In the genomic region with DNA sequence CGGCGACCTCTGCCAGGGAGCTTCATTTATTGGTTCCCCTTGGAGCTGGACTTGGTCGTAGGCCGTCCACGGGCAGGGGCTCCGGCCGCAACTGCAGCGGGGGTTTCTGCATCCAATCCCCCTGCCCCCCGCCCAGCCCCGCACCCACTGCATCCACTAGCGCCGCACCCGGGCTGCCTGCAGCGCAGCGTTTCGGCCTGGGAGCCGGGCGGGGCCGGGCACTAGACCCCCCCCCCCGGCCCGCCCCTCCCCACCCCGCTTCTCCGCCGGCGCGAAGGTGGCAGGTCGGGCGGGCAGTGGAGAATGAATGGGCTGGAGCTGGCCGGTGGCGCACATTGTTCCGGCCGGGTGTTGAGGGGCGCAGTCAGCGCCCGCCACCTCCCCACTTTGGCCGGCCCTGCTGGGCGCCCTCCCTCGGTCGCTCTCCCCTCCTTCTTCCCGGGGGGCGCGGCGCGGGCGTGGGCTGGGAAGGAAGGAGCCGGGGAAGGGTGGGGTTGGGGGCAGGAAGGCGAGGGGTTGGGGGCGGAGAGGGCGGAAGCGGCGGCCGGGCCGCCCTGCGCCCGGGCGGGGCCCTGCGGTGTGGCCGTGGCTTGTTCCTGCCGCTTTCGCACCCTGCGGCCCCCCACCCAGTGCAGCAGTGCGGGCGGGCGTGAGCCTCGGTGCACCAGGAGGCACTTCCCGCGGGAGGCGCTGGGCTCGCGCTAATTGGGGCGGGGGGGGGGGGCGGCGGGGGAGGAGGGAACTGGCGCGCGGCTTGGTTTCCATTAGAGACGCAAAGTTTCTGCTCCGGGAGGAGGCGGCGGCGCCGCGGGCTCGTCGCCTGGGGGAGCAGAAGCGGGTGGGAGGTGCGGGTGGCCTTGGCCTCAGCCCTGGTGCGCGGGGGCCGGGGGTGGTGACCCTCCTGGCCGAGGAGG, we compare ENCODE assay signal across 8 cellular contexts. TPM values are rescaled to one million over a fixed set of nuclear protein-coding genes. Genes with fewer than 3 reads are reported as not detected.
DNase-seq lines count a peak whose midpoint lies in the region; ATAC-seq, FAIRE-seq and TF ChIP-seq lines count a peak whose summit lies in the region.

No MANE protein-coding gene starts in this region.

- H3K79me2 ChIP-seq in keratinocyte (ENCODE audit: control insufficient read depth, insufficient read depth, low read length): peaks cover 48% of the 10 kb centered on the region

- peak overlapping the region; percentile 87 for H3K9ac ChIP-seq in keratinocyte (ENCODE audit: control insufficient read depth, extremely low read depth, insufficient read depth, low read length)

- H3K27me3 ChIP-seq in keratinocyte (ENCODE audit: control insufficient read depth, extremely low read depth, insufficient read depth, low read length): no peaks in the 10 kb centered on the region

- H3K4me1 ChIP-seq in keratinocyte (ENCODE audit: control insufficient read depth, extremely low read depth, insufficient read depth, low read length): peaks cover 27% of the 10 kb centered on the region

- ATAC-seq in GM21717 (IDR thresholded peaks at IDR 0.05; ENCODE audit: unreplicated experiment): peak; percentile 20
- ATAC-seq in activated B cell treated with CpG ODN at 0.5 μM for 24 hours (ENCODE audit: low read depth): peak; percentile 35

- no peak for FAIRE-seq in keratinocyte (lab: Jason Lieb, UNC)

- intact Hi-C loops in activated B cell treated with CpG ODN at 0.5 μM for 24 hours (cut with micrococcal nuclease): loop anchor here (1.0 to 5.0 kb wide), 13 partner anchors 14 to 1835 kb away; a partner anchor contains a TSS

- POLR2A ChIA-PET in activated B cell treated with CpG ODN at 0.5 μM for 24 hours (lab: Charles Lee): interaction anchor here (0.5 to 8.7 kb wide), 19 partner anchors 9 to 1709 kb away, joined by 3 to 492 read pairs (median 5); a partner anchor contains a TSS

- CTCF ChIA-PET in activated B cell treated with CpG ODN at 0.5 μM for 24 hours (lab: Charles Lee): interaction anchor here (1.3 to 2.1 kb wide), 3 partner anchors 14 to 142 kb away, joined by 4 to 8 read pairs (median 4); a partner anchor contains a TSS

- peak; percentile 31 for TF ChIP-seq CTCF in LNCaP clone FGC (IDR thresholded peaks at IDR 0.05; ENCODE audit: control insufficient read depth, extremely low read depth, insufficient read depth)
- TF ChIP-seq CTCF in activated B cell treated with CpG ODN at 0.5 μM for 24 hours (IDR thresholded peaks at IDR 0.05): no peak
- no peak for TF ChIP-seq CTCF in cardiac fibroblast (IDR thresholded peaks at IDR 0.05; ENCODE audit: low read depth, low read length)
- peak in 1 of 3 experiments; percentile 6 for TF ChIP-seq CTCF in keratinocyte (optimal IDR thresholded peaks at IDR 0.05 in 1 of 3, IDR thresholded peaks at IDR 0.05 in 1 of 3, conservative IDR thresholded peaks at IDR 0.05 in 1 of 3; ENCODE audit: extremely low read depth in 1 of 3, insufficient read depth in 2 of 3, low read length in 3 of 3)

- H3K36me3 Mint-ChIP-seq in activated B cell treated with CpG ODN at 0.5 μM for 24 hours (ENCODE audit: low read depth): peaks cover 37% of the 10 kb centered on the region

- H3K4me1 Mint-ChIP-seq in activated B cell treated with CpG ODN at 0.5 μM for 24 hours: peaks cover 45% of the 10 kb centered on the region

- peak overlapping the region; percentile 41 for H3K4me2 ChIP-seq in keratinocyte (ENCODE audit: control insufficient read depth, extremely low read depth, insufficient read depth, low read depth, low read length)

- peak overlapping the region; percentile 92 for H3K27ac Mint-ChIP-seq in activated B cell treated with CpG ODN at 0.5 μM for 24 hours

- H3K4me3 ChIP-seq in LNCaP clone FGC (ENCODE audit: low read depth, low read length) (peak overlapping the region; percentile 60), cardiac fibroblast (replicated peaks in 1 of 2; ENCODE audit: low read depth in 2 of 2, low read length in 2 of 2) (peak overlapping the region; percentile 92 to 97), keratinocyte (ENCODE audit: control insufficient read depth in 2 of 3, extremely low read depth in 1 of 3, insufficient read depth in 2 of 3, low read depth in 1 of 3, low read length in 3 of 3) (peak overlapping the region; percentile 92 to 99 (median 92))

- dilution Hi-C loops in keratinocyte (cut with MboI; ENCODE audit: extremely low pct_ligation_motif_present, low sequenced_read_pairs): no loop called here

- no peaks in the 10 kb centered on the region for H3K9me3 ChIP-seq in keratinocyte (ENCODE audit: control insufficient read depth, low read depth, low read length)

- no peaks in the 10 kb centered on the region for H3K9me1 ChIP-seq in keratinocyte (ENCODE audit: control insufficient read depth, extremely low read depth, insufficient read depth, low read length)

- no peaks in the 10 kb centered on the region for H3K9me3 Mint-ChIP-seq in activated B cell treated with CpG ODN at 0.5 μM for 24 hours

- DNase-seq in ELR (ENCODE audit: low read depth): peak; percentile 65
- no peak for DNase-seq in LNCaP clone FGC (ENCODE audit: low read depth)
- DNase-seq in activated B cell treated with CpG ODN at 0.5 μM for 24 hours: peak; percentile 62
- peak in 1 of 2 donors; percentile 51 for DNase-seq in cardiac fibroblast (ENCODE audit: low read depth in 2 of 2)
- no peak for DNase-seq in keratinocyte (ENCODE audit: low read depth, low spot score)
- DNase-seq in stimulated activated CD4-positive, alpha-beta T cell treated with anti-CD3 and anti-CD28 coated beads, Interleukin-15, amount 100 ng/mL, for 1 hour (ENCODE audit: low read depth in 1 of 2, low spot score in 1 of 2): peak; percentile 33 to 42
- no peak for DNase-seq in NCI-H2196 treated with DMSO at 0.1 percent for 48 hours (lab: John Stamatoyannopoulos, UW; ENCODE audit: unreplicated experiment)

- peaks cover 8 to 28% of the 10 kb centered on the region in 2 experiments for H3K36me3 ChIP-seq in keratinocyte (ENCODE audit: control insufficient read depth in 2 of 2, extremely low read depth in 1 of 2, insufficient read depth in 2 of 2, low read length in 2 of 2)

- peak overlapping the region; percentile 91 for H3K4me3 Mint-ChIP-seq in activated B cell treated with CpG ODN at 0.5 μM for 24 hours

- H4K20me1 ChIP-seq in keratinocyte (ENCODE audit: control insufficient read depth, extremely low read depth, insufficient read depth, low read length): peaks cover 32% of the 10 kb centered on the region

- H3K27ac ChIP-seq in keratinocyte (ENCODE audit: control insufficient read depth, insufficient read depth, low read length): peak overlapping the region; percentile 83

- no peak overlapping the region for H2AFZ ChIP-seq in keratinocyte (ENCODE audit: control insufficient read depth, low read length)

- H3K27me3 Mint-ChIP-seq in activated B cell treated with CpG ODN at 0.5 μM for 24 hours: no peaks in the 10 kb centered on the region

RNA-seq across cellular contexts. Expression of a gene that starts 0.8 kb away (rescaled TPM):
- total RNA-seq in activated B cell treated with CpG ODN at 0.5 μM for 24 hours: 307 and 314 TPM in 2 replicates
- polyA plus RNA-seq in keratinocyte: 309 to 682 TPM (median 575 TPM) in 3 replicates
- polyA plus RNA-seq in keratinocyte (2011; ENCODE audit: low read depth): 520 TPM
- polyA plus RNA-seq in keratinocyte (2011; cell fraction: cytosol; rRNA removed): 438 and 677 TPM in 2 replicates
- 203 and 281 TPM in 2 replicates for polyA plus RNA-seq in keratinocyte (2011; cell fraction: nucleus; rRNA removed)
- polyA plus RNA-seq in keratinocyte (2012; ENCODE audit: low replicate concordance): 291 and 552 TPM in 2 replicates
- 77.3 to 499 TPM (median 297 TPM) in 3 replicates for polyA minus RNA-seq in keratinocyte
- 633 TPM for polyA minus RNA-seq in keratinocyte (2011; cell fraction: cytosol; rRNA and poly(A)+ RNA removed)
- polyA minus RNA-seq in keratinocyte (2011; cell fraction: nucleus; rRNA and poly(A)+ RNA removed): 116 and 121 TPM in 2 replicates

Comparison
In these comparisons a context has a peak if more than half of its experiments do, and no peak if none do; other contexts are left out.
1. DNase-seq: peak in ELR (single experiment), activated B cell treated with CpG ODN at 0.5 μM for 24 hours (single experiment) and stimulated activated CD4-positive, alpha-beta T cell treated with anti-CD3 and anti-CD28 coated beads, Interleukin-15, amount 100 ng/mL, for 1 hour (2 of 2); none in LNCaP clone FGC (single experiment), keratinocyte (single experiment) and NCI-H2196 treated with DMSO at 0.1 percent for 48 hours (single experiment).
2. Peak in every context shown above with its lines, with median percentiles within 50 percentile points of each other: H3K4me3 ChIP-seq.